Comparison of ENCODE assay signal across 21 cellular contexts in the genomic region with DNA sequence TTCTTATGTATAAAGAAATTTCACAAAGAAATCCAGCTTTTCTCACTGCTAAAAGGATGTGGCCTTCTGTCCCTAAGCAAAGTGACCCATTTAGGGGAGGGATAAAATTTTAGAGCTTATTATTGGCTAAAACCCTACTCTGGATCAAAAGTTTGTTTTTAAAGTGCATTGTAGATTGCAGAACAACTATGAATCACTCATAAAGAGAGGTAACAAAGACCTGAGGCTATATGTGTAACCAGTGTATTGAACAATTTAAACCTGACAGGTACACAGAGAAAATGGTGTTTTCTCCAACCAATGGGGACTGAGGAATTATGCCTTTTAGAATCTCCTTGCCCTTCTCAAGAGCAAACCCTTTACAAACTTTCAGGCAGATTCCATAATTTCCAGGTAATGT.
"Had no signal": no experiment of that assay in that cellular context is flagged by ENCODE, and none has a peak within 500 bp of the region (broad histone marks: within the 10 kb centered on the region; RNA-seq: fewer than 3 reads in every experiment).

No MANE protein-coding gene starts in this region.

- H3K27ac Mint-ChIP-seq: dendritic cell treated with granulocyte-macrophage colony-stimulating factor and Interleukin-4, amounts not matched to agents 40 ng/mL and 50 ng/mL, for 4 days; effector memory CD8-positive, alpha-beta T cell; naive B cell; nephron progenitor cell; stimulated activated naive B cell treated with anti-CD40 and anti-IgM and Interleukin-4, amounts not matched to agents 10 μg/mL and 1 μg/mL and 100 μg/mL, for 72 hours; stimulated activated naive CD8-positive, alpha-beta T cell treated with anti-CD3 and anti-CD28 coated beads, Interleukin-15, amount 100 ng/mL, for 72 hours had no signal

- H3K4me3 ChIP-seq: heart left ventricle, lung, psoas muscle, sigmoid colon, skin epidermis, testis, transverse colon had no signal

- H3K27me3 Mint-ChIP-seq: dendritic cell treated with granulocyte-macrophage colony-stimulating factor and Interleukin-4, amounts not matched to agents 40 ng/mL and 50 ng/mL, for 4 days; effector memory CD8-positive, alpha-beta T cell; stimulated activated naive CD8-positive, alpha-beta T cell treated with anti-CD3 and anti-CD28 coated beads, Interleukin-15, amount 100 ng/mL, for 72 hours had no signal

- DNase-seq: effector memory CD8-positive, alpha-beta T cell; erythroblast; heart left ventricle; hippocampal formation; left colon; left ventricle myocardium superior; mesendoderm; naive B cell; nephron progenitor cell; psoas muscle; sigmoid colon; stimulated activated CD4-positive, alpha-beta T cell treated with anti-CD3 and anti-CD28 coated beads, Interleukin-2, amount 100 ng/mL, for 24 hours; stimulated activated CD4-positive, alpha-beta T cell treated with anti-CD3 and anti-CD28 coated beads, Interleukin-4, amount 100 ng/mL, for 4 hours; stimulated activated naive B cell treated with anti-CD40 and anti-IgM and Interleukin-4, amounts not matched to agents 10 μg/mL and 1 μg/mL and 100 μg/mL, for 72 hours; stimulated activated naive CD8-positive, alpha-beta T cell treated with anti-CD3 and anti-CD28 coated beads, Interleukin-15, amount 100 ng/mL, for 72 hours; testis; transverse colon had no signal

- ATAC-seq: effector memory CD8-positive, alpha-beta T cell; heart left ventricle; left colon; left ventricle myocardium superior; psoas muscle; stimulated activated naive B cell treated with anti-CD40 and anti-IgM and Interleukin-4, amounts not matched to agents 10 μg/mL and 1 μg/mL and 100 μg/mL, for 72 hours; stimulated activated naive CD8-positive, alpha-beta T cell treated with anti-CD3 and anti-CD28 coated beads, Interleukin-15, amount 100 ng/mL, for 72 hours had no signal

- H3K4me1 Mint-ChIP-seq: naive B cell; stimulated activated naive B cell treated with anti-CD40 and anti-IgM and Interleukin-4, amounts not matched to agents 10 μg/mL and 1 μg/mL and 100 μg/mL, for 72 hours; stimulated activated naive CD8-positive, alpha-beta T cell treated with anti-CD3 and anti-CD28 coated beads, Interleukin-15, amount 100 ng/mL, for 72 hours had no signal

- H3K27me3 ChIP-seq: heart left ventricle, neutrophil, sigmoid colon, testis, transverse colon had no signal

- H3K36me3 Mint-ChIP-seq: naive B cell; stimulated activated naive B cell treated with anti-CD40 and anti-IgM and Interleukin-4, amounts not matched to agents 10 μg/mL and 1 μg/mL and 100 μg/mL, for 72 hours had no signal

- H3K36me3 ChIP-seq: heart left ventricle, neutrophil, sigmoid colon, transverse colon had no signal

- H3K4me1 ChIP-seq: psoas muscle, sigmoid colon, testis, transverse colon had no signal

- H3K27ac ChIP-seq: heart left ventricle, neutrophil, psoas muscle, sigmoid colon, skin epidermis, testis, transverse colon had no signal

- H3K9me3 ChIP-seq: neutrophil, testis, transverse colon had no signal

- H3K4me3 Mint-ChIP-seq: dendritic cell treated with granulocyte-macrophage colony-stimulating factor and Interleukin-4, amounts not matched to agents 40 ng/mL and 50 ng/mL, for 4 days; effector memory CD8-positive, alpha-beta T cell; naive B cell; nephron progenitor cell; stimulated activated naive B cell treated with anti-CD40 and anti-IgM and Interleukin-4, amounts not matched to agents 10 μg/mL and 1 μg/mL and 100 μg/mL, for 72 hours; stimulated activated naive CD8-positive, alpha-beta T cell treated with anti-CD3 and anti-CD28 coated beads, Interleukin-15, amount 100 ng/mL, for 72 hours had no signal
